ENCODE assay signal across 23 cellular contexts in the genomic region with DNA sequence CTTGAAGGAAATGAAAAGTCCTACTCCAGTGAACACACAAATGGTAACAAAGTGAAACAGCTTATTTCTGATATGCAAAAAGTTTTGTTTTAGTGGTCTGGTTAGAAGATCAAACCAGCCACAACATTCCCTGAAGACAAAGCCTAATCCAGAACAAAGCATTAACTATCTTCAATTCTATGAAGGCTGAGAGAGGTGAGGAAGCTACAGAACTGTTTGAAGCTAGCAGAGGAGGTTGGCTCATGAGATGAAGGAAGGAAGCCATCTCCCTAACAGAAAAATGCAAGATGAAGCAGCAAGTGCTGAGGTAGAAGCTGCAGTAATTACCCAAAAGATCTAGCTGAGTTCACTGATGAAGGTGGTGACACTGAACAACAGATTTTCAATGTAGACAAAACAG.
"Had no signal": no experiment of that assay in that cellular context is flagged by ENCODE, and none has a peak within 500 bp of the region (broad histone marks: within the 10 kb centered on the region; RNA-seq: fewer than 3 reads in every experiment).

No MANE protein-coding gene starts in this region.

- H3K4me1 ChIP-seq: colonic mucosa, Peyer's patch, SJCRH30 had no signal

- H3K4me3 ChIP-seq: cardiac muscle cell, colonic mucosa, MG63, Peyer's patch, SJCRH30 had no signal

- DNase-seq: activated CD4-positive, alpha-beta T cell treated with anti-CD3 and anti-CD28 coated beads for 4 hours; activated CD4-positive, alpha-beta T cell treated with anti-CD3 and anti-CD28 coated beads, Interleukin-2, amount 50 U/mL, for 4 hours; activated effector memory CD4-positive, alpha-beta T cell treated with anti-CD3 and anti-CD28 coated beads, Interleukin-2, amount 50 U/mL, for 16 hours; activated naive CD4-positive, alpha-beta T cell treated with Interleukin-2 at 50 U/mL for 16 hours; activated naive CD8-positive, alpha-beta T cell treated with anti-CD3 and anti-CD28 coated beads for 36 hours; activated T-cell treated with anti-CD3 and anti-CD28 coated beads, Interleukin-2, amount 50 U/mL, for 4 hours; brain microvascular endothelial cell; colonic mucosa; MG63; MV-4-11; NCI-H1417 treated with DMSO at 0.1 percent for 48 hours; NCI-H1694; NCI-H2029; NCI-H2107; NCI-H524; Peyer's patch; Right ventricle myocardium superior; SJCRH30; SK-N-SH had no signal

- ATAC-seq: activated CD4-positive, CD25-positive, alpha-beta regulatory T cell treated with anti-CD3 and anti-CD28 coated beads, Interleukin-2, amount 50 U/mL, for 24 hours; activated T-cell treated with anti-CD3 and anti-CD28 coated beads, Interleukin-2, amount 50 U/mL, for 4 hours had no signal

- H3K27ac Mint-ChIP-seq: activated naive CD8-positive, alpha-beta T cell treated with anti-CD3 and anti-CD28 coated beads for 36 hours; T-helper 1 cell treated with Interleukin-12 subunit alpha and Interleukin-12 subunit beta and Interleukin-4 antibody, amounts not matched to agents 30 μg/mL and 1 μg/mL, for 36 hours had no signal

- H3K4me3 Mint-ChIP-seq: activated naive CD8-positive, alpha-beta T cell treated with anti-CD3 and anti-CD28 coated beads for 36 hours; activated T-cell treated with anti-CD3 and anti-CD28 coated beads, Interleukin-2, amount 50 U/mL, for 4 hours; T-helper 1 cell treated with Interleukin-12 subunit alpha and Interleukin-12 subunit beta and Interleukin-4 antibody, amounts not matched to agents 30 μg/mL and 1 μg/mL, for 36 hours had no signal

- H3K9me3 Mint-ChIP-seq: activated naive CD8-positive, alpha-beta T cell treated with anti-CD3 and anti-CD28 coated beads for 36 hours; activated T-cell treated with anti-CD3 and anti-CD28 coated beads, Interleukin-2, amount 50 U/mL, for 4 hours; T-helper 1 cell treated with Interleukin-12 subunit alpha and Interleukin-12 subunit beta and Interleukin-4 antibody, amounts not matched to agents 30 μg/mL and 1 μg/mL, for 36 hours had no signal

- H3K27me3 ChIP-seq: brain microvascular endothelial cell, cardiac muscle cell, colonic mucosa, MG63, Peyer's patch, SJCRH30 had no signal

- H3K9me3 ChIP-seq: colonic mucosa, MG63, Peyer's patch, SJCRH30, SK-N-SH had no signal

- H3K27me3 Mint-ChIP-seq: activated naive CD8-positive, alpha-beta T cell treated with anti-CD3 and anti-CD28 coated beads for 36 hours had no signal

- H3K27ac ChIP-seq: brain microvascular endothelial cell, cardiac muscle cell, colonic mucosa, Peyer's patch, RWPE1, SJCRH30 had no signal

- H3K36me3 Mint-ChIP-seq: activated naive CD8-positive, alpha-beta T cell treated with anti-CD3 and anti-CD28 coated beads for 36 hours had no signal

- H3K9ac ChIP-seq: SK-N-SH had no signal

- H3K4me2 ChIP-seq: SK-N-SH had no signal

- H3K36me3 ChIP-seq: brain microvascular endothelial cell, cardiac muscle cell, colonic mucosa, MG63, Peyer's patch, SJCRH30 had no signal
